8 cellular contexts compared by ENCODE assay signal in genomic region chr14:92456215-92457017, GRCh38. TPM values are rescaled to one million over a fixed set of nuclear protein-coding genes. Genes with fewer than 3 reads are reported as not detected.
DNase-seq lines count a peak whose midpoint lies in the region; ATAC-seq and TF ChIP-seq lines count a peak whose summit lies in the region.

No MANE protein-coding gene starts in this region.

- H3K4me3 ChIP-seq in AG04450 (ENCODE audit: low read depth, low read length) = no peak overlapping the region
- H3K4me3 ChIP-seq in GM12865 (ENCODE audit: low read depth, low read length) = no peak overlapping the region
- no peak overlapping the region for H3K4me3 ChIP-seq in heart right ventricle
- H3K4me3 ChIP-seq in retinal pigment epithelial cell (ENCODE audit: low read length) = no peak overlapping the region

- H3K27ac ChIP-seq in AG04450 (ENCODE audit: low read depth, low read length) = no peak overlapping the region
- peak overlapping the region in 3 of 10 donors; percentile 4 to 25 (median 22) for H3K27ac ChIP-seq in heart right ventricle

- peaks cover 7% of the 10 kb centered on the region for H3K4me1 Mint-ChIP-seq in activated CD4-positive, alpha-beta memory T cell treated with anti-CD3 and anti-CD28 coated beads for 36 hours (ENCODE audit: low read depth)

- no peak overlapping the region for H3K27ac Mint-ChIP-seq in activated CD4-positive, alpha-beta memory T cell treated with anti-CD3 and anti-CD28 coated beads for 36 hours

- TF ChIP-seq CTCF in AG04450 (IDR thresholded peaks at IDR 0.05; ENCODE audit: low read depth, low read length) = peak; percentile 85
- peak; percentile 71 for TF ChIP-seq CTCF in GM12865 (IDR thresholded peaks at IDR 0.05; ENCODE audit: insufficient read depth, low read depth, low read length, missing control alignments)
- peak; percentile 67 to 85 (median 82) for TF ChIP-seq CTCF in heart right ventricle (IDR thresholded peaks at IDR 0.05)
- peak; percentile 78 for TF ChIP-seq CTCF in retinal pigment epithelial cell (conservative IDR thresholded peaks at IDR 0.05; ENCODE audit: low read depth, low read length)

- H3K9me3 ChIP-seq in AG04450 (ENCODE audit: control insufficient read depth, insufficient read depth, low read length) (peaks cover 3% of the 10 kb centered on the region; the same call in 1 of the 2 replicates), heart right ventricle (peaks cover 0 to 4% (median 0%) of the 10 kb centered on the region in 11 donors)

- CTCF ChIA-PET in AG04450 (lab: Charles Lee) = interaction anchor here (3.5 kb wide), 1 partner anchor 322 kb away, joined by 28 read pairs; no protein-coding TSS in a partner anchor
- CTCF ChIA-PET in activated CD4-positive, alpha-beta memory T cell treated with anti-CD3 and anti-CD28 coated beads for 36 hours (lab: Charles Lee) = interaction anchor here (1.2 kb wide), 1 partner anchor 12 kb away, joined by 4 read pairs; no protein-coding TSS in a partner anchor

- H3K36me3 Mint-ChIP-seq in activated CD4-positive, alpha-beta memory T cell treated with anti-CD3 and anti-CD28 coated beads for 36 hours = no peaks in the 10 kb centered on the region

- H3K27me3 ChIP-seq in AG04450 (ENCODE audit: control insufficient read depth, insufficient read depth, low read length) = peaks cover 3% of the 10 kb centered on the region
- H3K27me3 ChIP-seq in heart right ventricle = no peaks in the 10 kb centered on the region

- POLR2A ChIA-PET in AG04450 (lab: Yijun Ruan, JAX) = no interaction called here
- POLR2A ChIA-PET in activated CD4-positive, alpha-beta memory T cell treated with anti-CD3 and anti-CD28 coated beads for 36 hours (lab: Charles Lee) = no interaction called here

- H3K4me3 Mint-ChIP-seq in activated CD4-positive, alpha-beta memory T cell treated with anti-CD3 and anti-CD28 coated beads for 36 hours = no peak overlapping the region

- peaks cover 10 to 51% (median 31%) of the 10 kb centered on the region in 9 donors for H3K4me1 ChIP-seq in heart right ventricle

- no peaks in the 10 kb centered on the region for H3K27me3 Mint-ChIP-seq in activated CD4-positive, alpha-beta memory T cell treated with anti-CD3 and anti-CD28 coated beads for 36 hours

- ATAC-seq in heart right ventricle = peak; percentile 40 to 78 (median 60)
- no peak for ATAC-seq in HG03354 (IDR thresholded peaks at IDR 0.05; ENCODE audit: poor library complexity, severe bottlenecking, unreplicated experiment)
- no peak for ATAC-seq in HG02938 (IDR thresholded peaks at IDR 0.05; ENCODE audit: unreplicated experiment)

- H3K36me3 ChIP-seq in heart right ventricle = no peaks in the 10 kb centered on the region

- DNase-seq in AG04450 (ENCODE audit: low read depth, low spot score) (peak; percentile 54), GM12865 (ENCODE audit: low read depth) (peak; percentile 82), MV-4-11 (lab: John Stamatoyannopoulos, UW) (peak; percentile 82), heart right ventricle (peak; percentile 59 to 70), retinal pigment epithelial cell (ENCODE audit: low read depth) (peak; percentile 27)
- peak; percentile 15 for DNase-seq in activated CD4-positive, alpha-beta memory T cell treated with anti-CD3 and anti-CD28 coated beads for 36 hours

- 58 to 60% methylated on average over 23 of the region's 23 CpGs for WGBS in heart right ventricle, 2 donors

- no peaks in the 10 kb centered on the region for H3K9me3 Mint-ChIP-seq in activated CD4-positive, alpha-beta memory T cell treated with anti-CD3 and anti-CD28 coated beads for 36 hours

- intact Hi-C loops in activated CD4-positive, alpha-beta memory T cell treated with anti-CD3 and anti-CD28 coated beads for 36 hours (cut with micrococcal nuclease) = no loop called here
- intact Hi-C loops in heart right ventricle (cut with DNase I) = loop anchor here in 8 of 10 donors (5.0 to 10.0 kb wide), 9 partner anchors 56 to 329 kb away; partner anchors contain the start of gene RIN3 (in 2 of the 8)

RNA-seq across cellular contexts. Expression of gene RIN3, which starts 57.2 kb away (rescaled TPM):
- polyA plus RNA-seq in AG04450 (2011; rRNA removed) = 3.7 and 5.6 TPM in 2 replicates
- 8.5 and 9.0 TPM in 2 replicates for polyA minus RNA-seq in AG04450 (2011; rRNA and poly(A)+ RNA removed)
- total RNA-seq in activated CD4-positive, alpha-beta memory T cell treated with anti-CD3 and anti-CD28 coated beads for 36 hours = 10 to 100 TPM; 17.5 to 18.8 TPM
- 10 to 100 TPM in 8 of 10 donors, 1 to 10 TPM in 2; 9.4 to 24.0 (median 12.7) TPM for total RNA-seq in heart right ventricle
- 1 to 10 TPM; 7.2 to 9.0 TPM for polyA plus RNA-seq in heart right ventricle

Comparison
In these comparisons a context has a peak if more than half of its experiments do, and no peak if none do; other contexts are left out.
1. DNase-seq: peak in every context shown above with its lines; median percentile 82 in GM12865; 82 in MV-4-11; 64 in heart right ventricle; 54 in AG04450; 27 in retinal pigment epithelial cell; 15 in activated CD4-positive, alpha-beta memory T cell treated with anti-CD3 and anti-CD28 coated beads for 36 hours.
2. ATAC-seq: peak in heart right ventricle (8 of 8); none in HG03354 (single experiment) and HG02938 (single experiment).
3. Peak in every context shown above with its lines, with median percentiles within 50 percentile points of each other: CTCF ChIP-seq.